21 cellular contexts compared by ENCODE assay signal in the genomic region with DNA sequence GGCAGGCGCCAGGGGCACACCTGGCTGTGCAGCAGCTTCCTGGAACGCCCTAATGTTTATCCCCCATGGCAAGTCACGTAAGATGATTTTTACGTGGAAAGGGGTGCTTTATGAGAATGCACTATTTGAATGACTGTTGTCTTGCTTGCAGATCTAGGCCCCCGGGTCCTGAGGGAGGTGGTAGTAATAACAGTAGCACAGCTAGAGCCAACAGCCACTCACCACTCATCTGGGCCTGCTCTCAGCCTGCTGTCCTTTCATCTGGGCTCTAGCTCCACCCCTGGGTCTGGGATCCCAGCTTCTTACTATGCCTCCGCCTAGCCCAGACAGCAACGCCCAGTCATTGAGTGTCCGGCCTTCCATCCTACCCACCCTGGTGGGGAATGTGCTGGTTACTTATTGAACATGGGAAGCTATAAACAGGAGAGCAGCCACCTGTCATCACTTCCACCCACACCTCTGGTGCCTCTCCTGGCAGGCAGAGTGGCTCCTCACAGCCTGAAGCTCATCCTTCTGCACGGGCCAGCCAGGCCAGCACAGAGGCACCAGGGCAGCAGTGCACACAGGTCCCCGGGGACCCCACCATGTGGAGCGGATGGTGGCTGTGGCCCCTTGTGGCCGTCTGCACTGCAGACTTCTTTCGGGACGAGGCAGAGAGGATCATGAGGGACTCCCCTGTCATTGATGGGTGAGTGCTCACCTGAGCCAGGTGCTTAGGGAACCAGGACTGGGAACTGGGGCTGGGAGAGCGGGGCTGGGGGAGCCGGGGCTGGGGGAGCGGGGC. TPM values are rescaled to one million over a fixed set of nuclear protein-coding genes. Genes with fewer than 3 reads are reported as not detected.
A peak's percentile ranks its signal among the peaks of the same experiment; 100 is the strongest.
DNase-seq lines count a peak whose midpoint lies in the region; ATAC-seq, FAIRE-seq and TF ChIP-seq lines count a peak whose summit lies in the region.
"Had no signal": no experiment of that assay in that cellular context is flagged by ENCODE, and none has a peak within 500 bp of the region (broad histone marks: within the 10 kb centered on the region; RNA-seq: fewer than 3 reads in every experiment).

No MANE protein-coding gene starts in this region.

- H3K27me3 ChIP-seq in GM12878 (replicated peaks in 1 of 2; ENCODE audit: control insufficient read depth in 2 of 2, insufficient read depth in 2 of 2, low read length in 1 of 2) (0 out of 4 replicates have a peak, but pooled peaks cover 0 to 2% of the 10 kb centered on the region in 2 experiments), small intestine (ENCODE audit: control insufficient read depth in 2 of 2, insufficient read depth in 2 of 2, low read length in 2 of 2) (no peaks in the 10 kb centered on the region)

- H3K4me1 ChIP-seq in GM12878 (ENCODE audit: control insufficient read depth, insufficient read depth, low read length) (no peaks in the 10 kb centered on the region), small intestine (ENCODE audit: control insufficient read depth in 2 of 2, insufficient read depth in 1 of 2, low read depth in 1 of 2, low read length in 1 of 2) (peaks cover 0 to 6% of the 10 kb centered on the region in 2 donors)

- peaks cover 2% of the 10 kb centered on the region; the same call in 1 of the 3 replicates for H3K9me3 ChIP-seq in GM12878 (replicated peaks; ENCODE audit: control insufficient read depth, insufficient read depth, low read length)
- H3K9me3 ChIP-seq in small intestine (ENCODE audit: control insufficient read depth, low read depth): no peaks in the 10 kb centered on the region
- H3K9me3 ChIP-seq: SJCRH30 had no signal

- CTCF ChIA-PET in GM12878 (lab: Yijun Ruan, JAX): interaction anchor here (0.6 kb wide), 1 partner anchor 148 kb away, joined by 3 read pairs; no protein-coding TSS in a partner anchor

- no peaks in the 10 kb centered on the region for H3K79me2 ChIP-seq in GM12878 (ENCODE audit: control insufficient read depth, insufficient read depth, low read length)

- WGBS in GM12878 (ENCODE audit: insufficient coverage, insufficient replicate concordance, low lambda C conversion rate, missing lambda C conversion rate): 10% methylated on average over 14 of the region's 17 CpGs
- 68 to 85% (median 73%) methylated on average over 17 of the region's 17 CpGs for WGBS in small intestine, 3 donors

- no peak for TF ChIP-seq RAD21 in GM12878 (IDR thresholded peaks at IDR 0.05; ENCODE audit: insufficient read depth, low read depth, low read length)

- H3K36me3 ChIP-seq in GM12878 (ENCODE audit: control insufficient read depth in 2 of 2, insufficient read depth in 2 of 2, low read length in 1 of 2): no peaks in the 10 kb centered on the region
- no peaks in the 10 kb centered on the region for H3K36me3 ChIP-seq in small intestine (ENCODE audit: control insufficient read depth in 2 of 2, insufficient read depth in 2 of 2, low read length in 2 of 2)
- H3K36me3 ChIP-seq: SJCRH30 had no signal

- H4K20me1 ChIP-seq in GM12878 (ENCODE audit: control insufficient read depth, insufficient read depth): no peaks in the 10 kb centered on the region

- no peak for TF ChIP-seq CTCF in GM12865 (IDR thresholded peaks at IDR 0.05; ENCODE audit: insufficient read depth, low read depth, low read length, missing control alignments)
- no peak for TF ChIP-seq CTCF in GM12878 (IDR thresholded peaks at IDR 0.05 in 2 of 3, conservative IDR thresholded peaks at IDR 0.05 in 1 of 3; ENCODE audit: control insufficient read depth in 2 of 3, extremely low read depth in 1 of 3, insufficient read depth in 1 of 3, low read depth in 3 of 3, low read length in 3 of 3)

- TF ChIP-seq EP300 in GM12878 (IDR thresholded peaks at IDR 0.05; ENCODE audit: borderline replicate concordance in 1 of 2, control insufficient read depth in 1 of 2, low read depth in 2 of 2, low read length in 2 of 2): no peak

- H3K4me2 ChIP-seq in GM12878 (ENCODE audit: control insufficient read depth, insufficient read depth): no peak overlapping the region
- H3K4me2 ChIP-seq: A549 had no signal

- intact Hi-C loops in GM12878 (cut with micrococcal nuclease; ENCODE audit: unreplicated experiment): no loop called here

- POLR2A ChIA-PET in GM12878 (lab: Charles Lee): no interaction called here

- peak; percentile 37; the same call in 2 of the 3 replicates for ATAC-seq in GM12878
- ATAC-seq: A549 had no signal

- DNase-seq in GM12865 (ENCODE audit: low read depth): peak; percentile 32
- DNase-seq in GM12878 (ENCODE audit: low read depth, low spot score): no peak
- peak; percentile 97 for DNase-seq in small intestine
- no peak for DNase-seq in stimulated activated CD4-positive, alpha-beta T cell treated with anti-CD3 and anti-CD28 coated beads, Interleukin-12 subunit alpha, Interleukin-12 subunit beta, amount 100 ng/mL, for 4 hours
- DNase-seq in central memory CD4-positive, alpha-beta T cell: no peak
- DNase-seq: C1 segment of cervical spinal cord; CD8-positive, alpha-beta memory T cell; DND-41; H7; Kasumi-1; MM.1S; NCI-H1092; NCI-H1436 treated with DMSO at 0.1 percent for 48 hours; NCI-H2029; NCI-H526; SJCRH30 had no signal

- no peak for TF ChIP-seq POLR2A in GM12878 (IDR thresholded peaks at IDR 0.05; ENCODE audit: low read depth, low read length)

- SMC1A ChIA-PET in GM12878 (lab: Charles Lee; ENCODE audit: uncharacterized antibody, unreplicated experiment): no interaction called here

- in situ Hi-C loops in GM12878 (cut with MboI): no loop called here

- no TSS peak for BruUV-seq in GM12878 (replicated peaks; lab: Mats Ljungman, UMichigan)

- H3K9ac ChIP-seq in GM12878 (ENCODE audit: control insufficient read depth, insufficient read depth, low read length): no peak overlapping the region

- H3K27ac ChIP-seq in GM12878 (ENCODE audit: control insufficient read depth, insufficient read depth): no peak overlapping the region
- peak overlapping the region; percentile 27 to 43 for H3K27ac ChIP-seq in small intestine (ENCODE audit: low read depth in 1 of 2, low read length in 1 of 2)
- H3K27ac ChIP-seq: HL-60, SJCRH30 had no signal

- RAD21 ChIA-PET in GM12878 (lab: Charles Lee; ENCODE audit: unreplicated experiment): no interaction called here

- H3K4me3 ChIP-seq in GM12865 (ENCODE audit: low read depth, low read length) (no peak overlapping the region), GM12878 (no peak overlapping the region), small intestine (ENCODE audit: low read depth in 1 of 2, low read length in 2 of 2) (peak overlapping the region in 1 of 2 donors; percentile 37)
- H3K4me3 ChIP-seq: A549, SJCRH30 had no signal

- FAIRE-seq in GM12878 (lab: Jason Lieb, UNC) (no peak), small intestine (lab: Jason Lieb, UNC) (no peak)
- FAIRE-seq: A549, HTR-8/SVneo had no signal

- no peak overlapping the region for H2AFZ ChIP-seq in GM12878 (ENCODE audit: control insufficient read depth, low read depth, low read length)

RNA-seq across cellular contexts. Expression of gene DPEP1, which starts 16.6 kb away (rescaled TPM):
- total RNA-seq in GM12878 (2013; cell fraction: nucleolus; rRNA removed): not detected in 2 replicates
- not detected in 2 replicates for total RNA-seq in GM12878 (2014; rRNA removed)
- not detected in 2 replicates for total RNA-seq in GM12878 (2014; rRNA removed; fragmentation: Illumina TruSeq; extraction: Trizol)
- total RNA-seq in GM12878 (2021): not detected in 2 replicates
- polyA plus RNA-seq in GM12878 (2011; ENCODE audit: low read depth): not detected
- not detected in 2 replicates for polyA plus RNA-seq in GM12878 (2011; rRNA removed)
- polyA plus RNA-seq in GM12878 (2011; cell fraction: cytosol; rRNA removed): not detected in 2 replicates
- 0.34 and 0.47 TPM in 2 replicates for polyA plus RNA-seq in GM12878 (2011; cell fraction: nucleus; rRNA removed)
- polyA plus RNA-seq in GM12878 (2012): not detected in 2 replicates
- polyA plus RNA-seq in GM12878 (2014; fragmentation: Illumina TruSeq; extraction: Trizol): not detected in 2 replicates
- not detected for polyA plus RNA-seq in GM12878 (2014; fragmentation: Nextera tagmentation; extraction: Ambion mirVana)
- polyA plus RNA-seq in GM12878 (2014; rRNA removed): not detected in 2 replicates
- polyA plus RNA-seq in GM12878 (2016; fragmentation: Nextera tagmentation; extraction: Ambion mirVana): not detected
- polyA minus RNA-seq in GM12878 (2011; rRNA and poly(A)+ RNA removed): not detected in 2 replicates
- polyA minus RNA-seq in GM12878 (2011; cell fraction: cytosol; rRNA and poly(A)+ RNA removed): not detected in 2 replicates
- not detected in 2 replicates for polyA minus RNA-seq in GM12878 (2011; cell fraction: nucleus; rRNA and poly(A)+ RNA removed)
- 100 to 1,000 TPM; 125 to 365 (median 319) TPM for polyA plus RNA-seq in small intestine
- total RNA-seq: CD8-positive, alpha-beta memory T cell; G401 had no signal
- polyA plus RNA-seq: CD8-positive, alpha-beta memory T cell; IgD-negative memory B cell had no signal

RNA-seq across cellular contexts. Expression of gene CHMP1A, which starts 27.5 kb away (rescaled TPM):
- total RNA-seq in GM12878 (2013; cell fraction: nucleolus; rRNA removed): 31.4 and 32.8 TPM in 2 replicates
- 59.0 and 67.8 TPM in 2 replicates for total RNA-seq in GM12878 (2014; rRNA removed)
- 36.3 and 41.5 TPM in 2 replicates for total RNA-seq in GM12878 (2014; rRNA removed; fragmentation: Illumina TruSeq; extraction: Trizol)
- total RNA-seq in GM12878 (2021): 81.4 and 85.3 TPM in 2 replicates
- polyA plus RNA-seq in GM12878 (2011; ENCODE audit: low read depth): 26.0 TPM
- 20.7 and 41.0 TPM in 2 replicates for polyA plus RNA-seq in GM12878 (2011; rRNA removed)
- 64.0 and 95.0 TPM in 2 replicates for polyA plus RNA-seq in GM12878 (2011; cell fraction: cytosol; rRNA removed)
- polyA plus RNA-seq in GM12878 (2011; cell fraction: nucleus; rRNA removed): 140 and 176 TPM in 2 replicates
- polyA plus RNA-seq in GM12878 (2012): 48.6 and 57.5 TPM in 2 replicates
- 12.3 and 36.2 TPM in 2 replicates for polyA plus RNA-seq in GM12878 (2014; fragmentation: Illumina TruSeq; extraction: Trizol)
- polyA plus RNA-seq in GM12878 (2014; fragmentation: Nextera tagmentation; extraction: Ambion mirVana): 1 to 10 TPM; 1.0 to 3.8 TPM
- 82.8 and 97.4 TPM in 2 replicates for polyA plus RNA-seq in GM12878 (2014; rRNA removed)
- 10 to 100 TPM; 81.2 to 86.7 TPM for polyA plus RNA-seq in GM12878 (2016; fragmentation: Nextera tagmentation; extraction: Ambion mirVana)
- 35.8 and 61.5 TPM in 2 replicates for polyA minus RNA-seq in GM12878 (2011; rRNA and poly(A)+ RNA removed)
- polyA minus RNA-seq in GM12878 (2011; cell fraction: cytosol; rRNA and poly(A)+ RNA removed): 25.9 and 29.3 TPM in 2 replicates
- polyA minus RNA-seq in GM12878 (2011; cell fraction: nucleus; rRNA and poly(A)+ RNA removed): 16.7 and 27.9 TPM in 2 replicates
- 100 to 1,000 TPM in 2 of 3 donors, 10 to 100 TPM in 1; 95.3 to 202 (median 181) TPM for polyA plus RNA-seq in small intestine

RNA-seq across cellular contexts. Expression of gene SPATA33, which starts 27.6 kb away (rescaled TPM):
- total RNA-seq in GM12878 (2013; cell fraction: nucleolus; rRNA removed): 7.8 and 9.2 TPM in 2 replicates
- total RNA-seq in GM12878 (2014; rRNA removed): 5.1 and 6.9 TPM in 2 replicates
- 5.6 and 7.1 TPM in 2 replicates for total RNA-seq in GM12878 (2014; rRNA removed; fragmentation: Illumina TruSeq; extraction: Trizol)
- 11.1 and 12.1 TPM in 2 replicates for total RNA-seq in GM12878 (2021)
- 1.7 TPM for polyA plus RNA-seq in GM12878 (2011; ENCODE audit: low read depth)
- polyA plus RNA-seq in GM12878 (2011; rRNA removed): 2.4 and 3.4 TPM in 2 replicates
- 3.1 and 3.8 TPM in 2 replicates for polyA plus RNA-seq in GM12878 (2011; cell fraction: cytosol; rRNA removed)
- 7.6 and 9.4 TPM in 2 replicates for polyA plus RNA-seq in GM12878 (2011; cell fraction: nucleus; rRNA removed)
- 2.9 and 6.0 TPM in 2 replicates for polyA plus RNA-seq in GM12878 (2012)
- 4.9 and 8.3 TPM in 2 replicates for polyA plus RNA-seq in GM12878 (2014; fragmentation: Illumina TruSeq; extraction: Trizol)
- 1 to 10 TPM; 1.1 to 2.9 TPM for polyA plus RNA-seq in GM12878 (2014; fragmentation: Nextera tagmentation; extraction: Ambion mirVana)
- 8.1 and 10.9 TPM in 2 replicates for polyA plus RNA-seq in GM12878 (2014; rRNA removed)
- 10 to 100 TPM; 15.7 to 15.8 TPM for polyA plus RNA-seq in GM12878 (2016; fragmentation: Nextera tagmentation; extraction: Ambion mirVana)
- polyA minus RNA-seq in GM12878 (2011; rRNA and poly(A)+ RNA removed): 2.6 and 3.4 TPM in 2 replicates
- polyA minus RNA-seq in GM12878 (2011; cell fraction: cytosol; rRNA and poly(A)+ RNA removed): 0.94 and 2.3 TPM in 2 replicates
- polyA minus RNA-seq in GM12878 (2011; cell fraction: nucleus; rRNA and poly(A)+ RNA removed): 2.2 and 4.1 TPM in 2 replicates
- polyA plus RNA-seq in small intestine: 10 to 100 TPM in 1 of 3 donors, 1 to 10 TPM in 2; 6.5 to 17.0 (median 6.8) TPM

RNA-seq across cellular contexts. Expression of gene CPNE7, which starts 54.5 kb away (rescaled TPM):
- total RNA-seq in GM12878 (2013; cell fraction: nucleolus; rRNA removed): 55.5 and 58.7 TPM in 2 replicates
- total RNA-seq in GM12878 (2014; rRNA removed): 22.5 and 23.4 TPM in 2 replicates
- 13.1 and 13.5 TPM in 2 replicates for total RNA-seq in GM12878 (2014; rRNA removed; fragmentation: Illumina TruSeq; extraction: Trizol)
- 39.6 and 46.9 TPM in 2 replicates for total RNA-seq in GM12878 (2021)
- polyA plus RNA-seq in GM12878 (2011; ENCODE audit: low read depth): 2.9 TPM
- 6.1 and 7.4 TPM in 2 replicates for polyA plus RNA-seq in GM12878 (2011; rRNA removed)
- polyA plus RNA-seq in GM12878 (2011; cell fraction: cytosol; rRNA removed): 5.6 and 10.3 TPM in 2 replicates
- polyA plus RNA-seq in GM12878 (2011; cell fraction: nucleus; rRNA removed): 210 and 211 TPM in 2 replicates
- polyA plus RNA-seq in GM12878 (2012): 8.5 and 9.2 TPM in 2 replicates
- 16.5 and 17.5 TPM in 2 replicates for polyA plus RNA-seq in GM12878 (2014; fragmentation: Illumina TruSeq; extraction: Trizol)
- 1 to 10 TPM in 1 of 2 experiments, under 1 TPM in 1; 0.29 to 1.1 TPM for polyA plus RNA-seq in GM12878 (2014; fragmentation: Nextera tagmentation; extraction: Ambion mirVana)
- 39.7 and 49.2 TPM in 2 replicates for polyA plus RNA-seq in GM12878 (2014; rRNA removed)
- polyA plus RNA-seq in GM12878 (2016; fragmentation: Nextera tagmentation; extraction: Ambion mirVana): 10 to 100 TPM; 17.6 to 19.7 TPM
- 1.2 and 1.4 TPM in 2 replicates for polyA minus RNA-seq in GM12878 (2011; rRNA and poly(A)+ RNA removed)
- polyA minus RNA-seq in GM12878 (2011; cell fraction: cytosol; rRNA and poly(A)+ RNA removed): 3.2 TPM in 1 of 2 replicates, not detected in the other
- 5.8 and 6.4 TPM in 2 replicates for polyA minus RNA-seq in GM12878 (2011; cell fraction: nucleus; rRNA and poly(A)+ RNA removed)
- 10 to 100 TPM in 1 of 3 donors, 1 to 10 TPM in 1, under 1 TPM in 1; 0.22 to 20.3 (median 1.9) TPM for polyA plus RNA-seq in small intestine
- total RNA-seq: SJCRH30 had no signal
- polyA plus RNA-seq: IgD-negative memory B cell had no signal

RNA-seq across cellular contexts. Expression of gene CDK10, which starts 56.5 kb away (rescaled TPM):
- total RNA-seq in GM12878 (2013; cell fraction: nucleolus; rRNA removed): 80.3 and 89.1 TPM in 2 replicates
- 31.8 and 41.9 TPM in 2 replicates for total RNA-seq in GM12878 (2014; rRNA removed)
- total RNA-seq in GM12878 (2014; rRNA removed; fragmentation: Illumina TruSeq; extraction: Trizol): 20.8 and 23.5 TPM in 2 replicates
- total RNA-seq in GM12878 (2021): 45.3 and 58.7 TPM in 2 replicates
- polyA plus RNA-seq in GM12878 (2011; ENCODE audit: low read depth): 15.0 TPM
- polyA plus RNA-seq in GM12878 (2011; rRNA removed): 22.1 and 30.1 TPM in 2 replicates
- polyA plus RNA-seq in GM12878 (2011; cell fraction: cytosol; rRNA removed): 29.8 and 38.2 TPM in 2 replicates
- 306 and 334 TPM in 2 replicates for polyA plus RNA-seq in GM12878 (2011; cell fraction: nucleus; rRNA removed)
- polyA plus RNA-seq in GM12878 (2012): 38.8 and 67.0 TPM in 2 replicates
- 12.1 and 26.5 TPM in 2 replicates for polyA plus RNA-seq in GM12878 (2014; fragmentation: Illumina TruSeq; extraction: Trizol)
- 1 to 10 TPM; 1.5 to 2.5 TPM for polyA plus RNA-seq in GM12878 (2014; fragmentation: Nextera tagmentation; extraction: Ambion mirVana)
- polyA plus RNA-seq in GM12878 (2014; rRNA removed): 56.8 and 58.6 TPM in 2 replicates
- 10 to 100 TPM; 54.1 to 55.6 TPM for polyA plus RNA-seq in GM12878 (2016; fragmentation: Nextera tagmentation; extraction: Ambion mirVana)
- polyA minus RNA-seq in GM12878 (2011; rRNA and poly(A)+ RNA removed): 15.4 and 20.6 TPM in 2 replicates
- 6.1 and 9.0 TPM in 2 replicates for polyA minus RNA-seq in GM12878 (2011; cell fraction: cytosol; rRNA and poly(A)+ RNA removed)
- 22.2 and 33.6 TPM in 2 replicates for polyA minus RNA-seq in GM12878 (2011; cell fraction: nucleus; rRNA and poly(A)+ RNA removed)
- polyA plus RNA-seq in small intestine: 100 to 1,000 TPM; 100 to 239 (median 169) TPM

Comparison
In these comparisons a context has a peak if more than half of its experiments do, and no peak if none do; other contexts are left out.
1. DNase-seq: peak in GM12865 (single experiment) and small intestine (single experiment); none in GM12878 (single experiment), stimulated activated CD4-positive, alpha-beta T cell treated with anti-CD3 and anti-CD28 coated beads, Interleukin-12 subunit alpha, Interleukin-12 subunit beta, amount 100 ng/mL, for 4 hours (single experiment) and central memory CD4-positive, alpha-beta T cell (single experiment).
2. RNA of gene DPEP1, which starts 16.6 kb away (polyA plus RNA-seq): 125 to 365 TPM in small intestine; 0.34 to 0.47 TPM in GM12878; every median in the first group is over 10 times any median in the second.